8 cellular contexts compared by ENCODE assay signal in genomic region chr5:181159286-181160143, GRCh38. TPM values are rescaled to one million over a fixed set of nuclear protein-coding genes. Genes with fewer than 3 reads are reported as not detected.
DNase-seq lines count a peak whose midpoint lies in the region; ATAC-seq lines count a peak whose summit lies in the region.

No MANE protein-coding gene starts in this region.

- peak overlapping the region; percentile 32 for H3K9ac ChIP-seq in NT2/D1 (ENCODE audit: insufficient read length, low read depth)

- DNase-seq in CMK (ENCODE audit: low read depth) (peak; percentile 34), HT1080 (ENCODE audit: low read depth) (peak; percentile 81), NT2/D1 (ENCODE audit: low read depth, low spot score) (no peak), epidermal melanocyte (ENCODE audit: insufficient read length, low spot score) (peak; percentile 88), myocyte (ENCODE audit: low read depth) (peak; percentile 88)
- peak; percentile 68 for DNase-seq in activated CD8-positive, alpha-beta memory T cell treated with anti-CD3 and anti-CD28 coated beads, Interleukin-2, amount 50 U/mL, for 1 hour (ENCODE audit: extremely low read depth)
- peak; percentile 64 to 75 for DNase-seq in stimulated activated CD8-positive, alpha-beta memory T cell treated with anti-CD3 and anti-CD28 coated beads, Interleukin-7, amount 100 ng/mL, for 48 hours (ENCODE audit: extremely low read depth in 1 of 2, low read depth in 1 of 2)

- H3K36me3 ChIP-seq in NT2/D1 (ENCODE audit: insufficient read depth, insufficient read length, low read length): no peaks in the 10 kb centered on the region

- no peaks in the 10 kb centered on the region for H3K9me3 ChIP-seq in NT2/D1 (ENCODE audit: insufficient read depth, low read length)

- no peaks in the 10 kb centered on the region for H3K27me3 ChIP-seq in NT2/D1 (ENCODE audit: insufficient read depth, insufficient read length)

- H3K4me1 ChIP-seq in NT2/D1 (ENCODE audit: insufficient read depth, insufficient read length): peaks cover 13% of the 10 kb centered on the region

- no peak overlapping the region for H3K4me3 ChIP-seq in NT2/D1 (ENCODE audit: insufficient read length, low read depth)

- ATAC-seq in GM21367 (IDR thresholded peaks at IDR 0.05; ENCODE audit: unreplicated experiment): peak; percentile 67

RNA-seq across cellular contexts. Expression of gene OR2V2, which starts 12.1 kb away (rescaled TPM):
- not detected in 2 replicates for total RNA-seq in HT1080 (2014; rRNA removed; shearing (Covaris generic))
- not detected in 2 replicates for polyA plus RNA-seq in HT1080 (2015; cell fraction: cytosol; rRNA removed)
- polyA plus RNA-seq in HT1080 (2015; cell fraction: nucleus; rRNA removed): not detected in 2 replicates
- total RNA-seq in myocyte: not detected in 2 replicates
- polyA plus RNA-seq in myocyte (2012): not detected

RNA-seq across cellular contexts. Expression of gene OR2V1, which starts 28.5 kb away (rescaled TPM):
- not detected in 2 replicates for total RNA-seq in HT1080 (2014; rRNA removed; shearing (Covaris generic))
- polyA plus RNA-seq in HT1080 (2015; cell fraction: cytosol; rRNA removed): not detected in 2 replicates
- polyA plus RNA-seq in HT1080 (2015; cell fraction: nucleus; rRNA removed): not detected in 2 replicates
- not detected in 2 replicates for total RNA-seq in myocyte
- not detected for polyA plus RNA-seq in myocyte (2012)

RNA-seq across cellular contexts. Expression of gene TRIM7, which starts 45.5 kb away (rescaled TPM):
- total RNA-seq in HT1080 (2014; rRNA removed; shearing (Covaris generic)): 12.6 and 15.4 TPM in 2 replicates
- 9.8 and 12.4 TPM in 2 replicates for polyA plus RNA-seq in HT1080 (2015; cell fraction: cytosol; rRNA removed)
- polyA plus RNA-seq in HT1080 (2015; cell fraction: nucleus; rRNA removed): 7.8 and 9.8 TPM in 2 replicates
- total RNA-seq in myocyte: 8.9 and 18.8 TPM in 2 replicates
- polyA plus RNA-seq in myocyte (2012): 0.96 TPM
